ENCODE assay signal across 8 cellular contexts in genomic region chr2:25042321-25043240, GRCh38. TPM values are rescaled to one million over a fixed set of nuclear protein-coding genes. Genes with fewer than 3 reads are reported as not detected.
DNase-seq lines count a peak whose midpoint lies in the region; ATAC-seq and TF ChIP-seq lines count a peak whose summit lies in the region.

No MANE protein-coding gene starts in this region.

- DNase-seq in CD4-positive, CD25-positive, alpha-beta regulatory T cell, result peak in 2 of 3 donors; percentile 8 to 12
- DNase-seq in NCI-H146 (lab: John Stamatoyannopoulos, UW), result peak; percentile 67
- peak; percentile 15 for DNase-seq in activated gamma-delta T cell (lab: John Stamatoyannopoulos, UW)
- DNase-seq in glutamatergic neuron, result peak; percentile 67
- peak in 34 of 56 donors; percentile 10 to 74 (median 56) for DNase-seq in nucleus accumbens (lab: John Stamatoyannopoulos, UW)
- DNase-seq in amniotic stem cell (lab: John Stamatoyannopoulos, UW), result no peak

- H3K36me3 ChIP-seq in CD4-positive, CD25-positive, alpha-beta regulatory T cell (ENCODE audit: control insufficient read depth, insufficient read depth, low read length), result no peaks in the 10 kb centered on the region

- ATAC-seq in CD4-positive, CD25-positive, alpha-beta regulatory T cell (ENCODE audit: low read depth in 2 of 2), result no peak
- ATAC-seq in GM21381 (IDR thresholded peaks at IDR 0.05; ENCODE audit: unreplicated experiment) (peak; percentile 22), HG02623 (IDR thresholded peaks at IDR 0.05; ENCODE audit: unreplicated experiment) (no peak)

- H3K9me3 Mint-ChIP-seq in CD4-positive, CD25-positive, alpha-beta regulatory T cell, result peaks cover 0 to 6% (median 0%) of the 10 kb centered on the region in 7 donors
- peaks cover 6% of the 10 kb centered on the region for H3K9me3 Mint-ChIP-seq in glutamatergic neuron (ENCODE audit: unreplicated experiment)

- H3K4me1 Mint-ChIP-seq in CD4-positive, CD25-positive, alpha-beta regulatory T cell, result peaks cover 0 to 23% (median 16%) of the 10 kb centered on the region in 4 donors
- peaks cover 10% of the 10 kb centered on the region for H3K4me1 Mint-ChIP-seq in glutamatergic neuron (ENCODE audit: low read depth, unreplicated experiment)

- H3K9me3 ChIP-seq in CD4-positive, CD25-positive, alpha-beta regulatory T cell (ENCODE audit: control insufficient read depth in 2 of 2, low read length in 2 of 2), result no peaks in the 10 kb centered on the region

- peak overlapping the region; percentile 42 to 94 (median 88) for H3K4me3 Mint-ChIP-seq in CD4-positive, CD25-positive, alpha-beta regulatory T cell
- H3K4me3 Mint-ChIP-seq in glutamatergic neuron (ENCODE audit: unreplicated experiment), result peak overlapping the region; percentile 94

- TF ChIP-seq CTCF in glutamatergic neuron (IDR thresholded peaks at IDR 0.05; ENCODE audit: partially characterized antibody, unreplicated experiment), result no peak

- H3K36me3 Mint-ChIP-seq in CD4-positive, CD25-positive, alpha-beta regulatory T cell, result no peaks in the 10 kb centered on the region
- H3K36me3 Mint-ChIP-seq in glutamatergic neuron (ENCODE audit: unreplicated experiment), result no peaks in the 10 kb centered on the region

- peaks cover 18% of the 10 kb centered on the region for H3K4me1 ChIP-seq in CD4-positive, CD25-positive, alpha-beta regulatory T cell (ENCODE audit: control insufficient read depth, insufficient read depth, low read length, poor library complexity, severe bottlenecking)

- peaks cover 24% of the 10 kb centered on the region for H3K27me3 ChIP-seq in CD4-positive, CD25-positive, alpha-beta regulatory T cell (ENCODE audit: control insufficient read depth, insufficient read depth, low read length)

- H3K27ac ChIP-seq in CD4-positive, CD25-positive, alpha-beta regulatory T cell (ENCODE audit: insufficient read depth, low read length, poor library complexity, severe bottlenecking), result no peak overlapping the region

- peak overlapping the region in 1 of 3 donors; percentile 36 for H3K27ac Mint-ChIP-seq in CD4-positive, CD25-positive, alpha-beta regulatory T cell
- H3K27ac Mint-ChIP-seq in glutamatergic neuron (ENCODE audit: unreplicated experiment), result peak overlapping the region; percentile 59

- H3K27me3 Mint-ChIP-seq in CD4-positive, CD25-positive, alpha-beta regulatory T cell, result peaks cover 67% of the 10 kb centered on the region
- H3K27me3 Mint-ChIP-seq in glutamatergic neuron (ENCODE audit: unreplicated experiment), result peaks cover 20% of the 10 kb centered on the region

- H3K4me3 ChIP-seq in CD4-positive, CD25-positive, alpha-beta regulatory T cell (ENCODE audit: low read depth, low read length), result peak overlapping the region; percentile 43

RNA-seq across cellular contexts. Expression of gene EFR3B, which starts 0.7 kb away (rescaled TPM):
- total RNA-seq in CD4-positive, CD25-positive, alpha-beta regulatory T cell, result 0.10 TPM
- under 1 TPM in 3 of 4 donors, not detected in 1; 0.05 to 0.15 (median 0.06) TPM for polyA plus RNA-seq in CD4-positive, CD25-positive, alpha-beta regulatory T cell
- total RNA-seq in glutamatergic neuron (ENCODE audit: unreplicated experiment), result 22.9 TPM

Comparison
In these comparisons a context has a peak if more than half of its experiments do, and no peak if none do; other contexts are left out.
1. RNA of gene EFR3B, which starts 0.7 kb away (total RNA-seq): 22.9 TPM in glutamatergic neuron (single experiment); 0.10 TPM in CD4-positive, CD25-positive, alpha-beta regulatory T cell (single experiment); every median in the first group is over 10 times any median in the second.